In the genomic region with DNA sequence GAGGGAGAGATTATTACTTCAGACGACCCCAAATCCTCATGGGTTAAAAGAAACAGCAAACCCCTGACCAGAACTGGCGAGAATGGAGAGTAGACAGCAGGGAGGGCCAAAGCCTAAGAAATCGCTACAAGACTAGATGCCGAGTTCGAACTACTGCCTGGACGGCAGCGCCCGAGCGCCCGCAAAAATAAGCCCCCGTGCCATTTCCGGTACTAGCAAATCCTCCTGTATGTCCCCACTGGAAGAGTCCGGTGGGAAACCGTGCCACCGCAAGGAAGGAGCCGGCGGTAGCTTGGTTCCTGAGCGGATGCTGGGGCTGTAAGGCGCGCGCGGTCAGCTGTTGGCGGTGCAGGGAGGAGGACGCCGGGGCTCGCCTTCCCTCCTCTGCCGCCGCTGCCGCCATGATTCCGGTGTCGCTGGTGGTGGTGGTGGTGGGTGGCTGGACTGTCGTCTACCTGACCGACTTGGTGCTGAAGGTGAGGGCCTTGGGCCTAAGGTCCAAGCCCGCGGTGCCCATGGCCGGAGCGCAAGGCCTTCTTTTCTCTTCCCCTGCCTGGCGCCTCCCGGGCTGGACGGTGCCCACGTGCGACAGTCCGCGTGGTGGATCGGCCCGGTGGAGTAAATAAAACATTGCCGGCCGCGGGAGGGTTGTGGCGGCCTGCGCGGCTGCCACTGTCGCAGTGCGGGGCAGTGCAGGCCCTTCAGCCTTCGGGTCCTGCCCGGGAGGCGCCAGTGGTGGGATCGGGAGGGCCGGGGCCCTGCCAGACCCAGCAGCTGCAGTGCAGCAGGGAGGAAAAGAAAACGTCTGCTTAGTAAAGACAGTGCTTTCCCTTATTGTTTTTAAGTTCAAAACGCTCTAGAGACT, we compare ENCODE assay signal across 8 cellular contexts. TPM values are rescaled to one million over a fixed set of nuclear protein-coding genes. Genes with fewer than 3 reads are reported as not detected.
DNase-seq lines count a peak whose midpoint lies in the region; ATAC-seq and TF ChIP-seq lines count a peak whose summit lies in the region.

Gene MBTPS2 (plus strand): TSS at position 284 of the 865 bp plus-strand sequence. CDS start 118 bp downstream, at position 402.

- intact Hi-C loops in head of caudate nucleus (cut with DNase I), result no loop called here

- peak; percentile 42 for DNase-seq in GM10266 (ENCODE audit: extremely low spot score)
- DNase-seq in NCI-H1092 treated with DMSO at 0.1 percent for 48 hours (lab: John Stamatoyannopoulos, UW), result peak; percentile 94
- DNase-seq in activated naive CD4-positive, alpha-beta T cell treated with anti-CD3 and anti-CD28 coated beads, Interleukin-2, amount 50 U/mL, for 72 hours (ENCODE audit: low spot score in 2 of 2), result peak; percentile 70 to 74
- peak; percentile 40 to 93 (median 82) for DNase-seq in head of caudate nucleus
- DNase-seq in osteocyte (ENCODE audit: extremely low spot score, unreplicated experiment), result peak; percentile 92
- DNase-seq in thoracic aorta (ENCODE audit: low spot score), result peak; percentile 19

- H3K4me3 ChIP-seq in thoracic aorta, result peak within 1 kb of the TSS; percentile 83

- H3K9me3 ChIP-seq in thoracic aorta, result no peaks in the 10 kb centered on the region

- peak within 1 kb of the TSS; percentile 86 for H3K4me3 Mint-ChIP-seq in osteocyte (ENCODE audit: unreplicated experiment)

- H3K27ac ChIP-seq in thoracic aorta, result peak within 1 kb of the TSS; percentile 77

- peak; percentile 14 for TF ChIP-seq CTCF in GM10266 (IDR thresholded peaks at IDR 0.05; ENCODE audit: control insufficient read depth, insufficient read depth, low read depth, missing control alignments)
- peak; percentile 58 for TF ChIP-seq CTCF in osteocyte (IDR thresholded peaks at IDR 0.05)
- no peak for TF ChIP-seq CTCF in thoracic aorta (IDR thresholded peaks at IDR 0.05)

- peaks cover 0 to 13% of the 10 kb centered on the region in 2 donors for H3K4me1 ChIP-seq in thoracic aorta (ENCODE audit: control insufficient read depth in 1 of 2, low read depth in 2 of 2)

- peaks cover 15% of the 10 kb centered on the region for H3K4me1 Mint-ChIP-seq in osteocyte (ENCODE audit: unreplicated experiment)

- H3K27ac Mint-ChIP-seq in activated naive CD4-positive, alpha-beta T cell treated with anti-CD3 and anti-CD28 coated beads, Interleukin-2, amount 50 U/mL, for 72 hours, result peak within 1 kb of the TSS; percentile 94 to 95
- H3K27ac Mint-ChIP-seq in osteocyte (ENCODE audit: unreplicated experiment), result peak within 1 kb of the TSS; percentile 90

- peak; percentile 88 for ATAC-seq in HG02610 (IDR thresholded peaks at IDR 0.05; ENCODE audit: unreplicated experiment)
- ATAC-seq in SK-N-SH treated with all-trans-retinoic acid at 6 μM for 48 hours, result peak; percentile 94
- peak; percentile 85 to 87 for ATAC-seq in activated naive CD4-positive, alpha-beta T cell treated with anti-CD3 and anti-CD28 coated beads, Interleukin-2, amount 50 U/mL, for 72 hours
- ATAC-seq in thoracic aorta (ENCODE audit: insufficient number of reproducible peaks, low FRiP score, low read depth), result peak; percentile 95

- no peaks in the 10 kb centered on the region for H3K36me3 ChIP-seq in thoracic aorta

- no peaks in the 10 kb centered on the region for H3K27me3 Mint-ChIP-seq in osteocyte (ENCODE audit: unreplicated experiment)

- peaks cover 0 to 6% of the 10 kb centered on the region in 2 donors for H3K36me3 Mint-ChIP-seq in activated naive CD4-positive, alpha-beta T cell treated with anti-CD3 and anti-CD28 coated beads, Interleukin-2, amount 50 U/mL, for 72 hours
- H3K36me3 Mint-ChIP-seq in osteocyte (ENCODE audit: unreplicated experiment), result peaks cover 3% of the 10 kb centered on the region

- H3K27me3 ChIP-seq in thoracic aorta (replicated peaks; ENCODE audit: insufficient read depth), result no peaks in the 10 kb centered on the region

- no peaks in the 10 kb centered on the region for H3K9me3 Mint-ChIP-seq in activated naive CD4-positive, alpha-beta T cell treated with anti-CD3 and anti-CD28 coated beads, Interleukin-2, amount 50 U/mL, for 72 hours
- H3K9me3 Mint-ChIP-seq in osteocyte (ENCODE audit: unreplicated experiment), result no peaks in the 10 kb centered on the region

TF ChIP-seq in SK-N-SH treated with all-trans-retinoic acid at 6 μM for 48 hours, 23 proteins besides CTCF, POLR2A, EP300 and RAD21:
- TF ChIP-seq POU6F1 (CRISPR knock-in tag; IDR thresholded peaks at IDR 0.05; ENCODE audit: borderline replicate concordance, low read depth), result 0 out of 2 replicates have a peak, but pooled peaks have one; percentile 60
- no peak for TF ChIP-seq TOX (CRISPR knock-in tag; IDR thresholded peaks at IDR 0.05; ENCODE audit: borderline replicate concordance)
TF ChIP-seq in SK-N-SH treated with all-trans-retinoic acid at 6 μM for 48 hours: peak in this region for 1.

RNA-seq across cellular contexts. Expression of gene MBTPS2, which starts in this region (rescaled TPM):
- total RNA-seq in activated naive CD4-positive, alpha-beta T cell treated with anti-CD3 and anti-CD28 coated beads, Interleukin-2, amount 50 U/mL, for 72 hours, result 1 to 10 TPM; 1.4 to 5.4 TPM
- total RNA-seq in osteocyte (23.7 and 25.1 TPM in 2 replicates), thoracic aorta (10 to 100 TPM; 11.2 to 16.9 TPM)

Comparison
In these comparisons a context has a peak if more than half of its experiments do, and no peak if none do; other contexts are left out.
1. Peak in every context shown above with its lines: DNase-seq, ATAC-seq, H3K4me3 ChIP-seq and H3K27ac ChIP-seq.
2. DNase-seq: peak in every context shown above with its lines; median percentile 94 in NCI-H1092 treated with DMSO at 0.1 percent for 48 hours; 92 in osteocyte; 82 in head of caudate nucleus; 72 in activated naive CD4-positive, alpha-beta T cell treated with anti-CD3 and anti-CD28 coated beads, Interleukin-2, amount 50 U/mL, for 72 hours; 42 in GM10266; 19 in thoracic aorta.